In the genomic region with DNA sequence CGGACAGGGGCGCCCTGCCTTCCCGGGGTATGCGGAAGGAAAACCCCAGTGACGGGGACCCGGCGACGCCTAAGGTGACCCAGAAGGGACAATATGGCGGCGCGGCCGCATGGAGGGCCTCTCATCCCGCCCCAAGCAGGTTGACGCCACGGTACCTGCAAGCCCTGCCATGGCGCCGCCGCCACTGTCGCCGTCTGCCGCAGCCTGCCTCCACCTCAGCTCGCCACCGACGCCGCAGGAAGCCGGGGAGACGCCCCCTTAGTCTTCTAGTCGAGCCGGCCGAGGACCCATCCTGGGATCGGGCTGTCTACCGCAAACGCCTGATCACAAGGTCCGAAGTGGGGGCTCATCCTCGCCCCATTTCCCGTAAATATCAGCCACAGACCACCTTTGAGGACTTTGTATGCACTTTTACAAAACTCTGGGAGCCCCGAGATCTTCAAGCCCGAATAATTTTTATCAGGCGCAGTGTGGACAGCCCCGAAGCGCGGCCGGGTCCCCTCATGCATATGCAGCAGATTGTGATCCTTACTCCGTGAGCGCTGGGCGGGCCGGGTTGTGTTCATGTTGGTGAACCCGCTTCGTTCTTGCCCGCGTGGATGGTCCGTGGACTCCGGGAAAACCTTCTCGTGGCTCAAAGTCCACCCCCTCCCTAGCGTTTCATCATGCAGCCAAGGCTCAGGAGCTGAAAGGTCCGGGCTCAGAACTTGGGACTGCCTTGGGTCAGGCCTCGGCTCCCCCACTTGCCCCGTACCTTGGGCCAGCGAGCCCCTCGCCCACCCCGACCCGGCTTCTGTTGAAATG, we compare ENCODE assay signal across 8 cellular contexts. TPM values are rescaled to one million over a fixed set of nuclear protein-coding genes. Genes with fewer than 3 reads are reported as not detected.
DNase-seq lines count a peak whose midpoint lies in the region; ATAC-seq and TF ChIP-seq lines count a peak whose summit lies in the region.

A gene with protein sequence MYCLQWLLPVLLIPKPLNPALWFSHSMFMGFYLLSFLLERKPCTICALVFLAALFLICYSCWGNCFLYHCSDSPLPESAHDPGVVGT (minus strand): TSS at position 239 of the 804 bp plus-strand sequence. CDS start 8,702 bp downstream, outside the sequence.

- under 1% methylated on average over 62 of the region's 62 CpGs for WGBS in right cardiac atrium

- DNase-seq in GM13976 (ENCODE audit: low spot score), result peak; percentile 98
- DNase-seq in NCI-H2029 (lab: John Stamatoyannopoulos, UW), result peak; percentile 82
- peak; percentile 91 for DNase-seq in T-helper 22 cell (ENCODE audit: low read depth)
- peak; percentile 59 to 94 for DNase-seq in ascending aorta (ENCODE audit: low spot score in 2 of 2)
- DNase-seq in right cardiac atrium, result peak; percentile 93 to 97 (median 95)
- peak; percentile 88 to 91 for DNase-seq in uterus

- ATAC-seq in HG02938 (IDR thresholded peaks at IDR 0.05; ENCODE audit: unreplicated experiment) (peak; percentile 68), right cardiac atrium (peak; percentile 92 to 94)

- intact Hi-C loops in ascending aorta (cut with DNase I) (loop anchor here (5.0 kb wide), 1 partner anchor 131 kb away; no protein-coding TSS in a partner anchor), right cardiac atrium (cut with DNase I) (loop anchor here in 2 of 4 donors (5.0 to 10.0 kb wide), 2 partner anchors 143 to 246 kb away; no protein-coding TSS in a partner anchor), uterus (cut with DNase I; ENCODE audit: low total_unique reads) (loop anchor here (5.0 to 10.0 kb wide), 2 partner anchors 143 to 256 kb away; no protein-coding TSS in a partner anchor)

- no peak for TF ChIP-seq CTCF in GM13976 (IDR thresholded peaks at IDR 0.05; ENCODE audit: borderline replicate concordance, control extremely low read depth, extremely low read depth, insufficient read depth, missing control alignments)
- TF ChIP-seq CTCF in ascending aorta (IDR thresholded peaks at IDR 0.05), result no peak
- peak in 1 of 4 experiments; percentile 5 for TF ChIP-seq CTCF in uterus (IDR thresholded peaks at IDR 0.05)

- H3K36me3 ChIP-seq in ascending aorta (no peaks in the 10 kb centered on the region), rectal smooth muscle tissue (ENCODE audit: control insufficient read depth, insufficient read depth, low read length) (no peaks in the 10 kb centered on the region), uterus (no peaks in the 10 kb centered on the region)

- H3K27me3 ChIP-seq in ascending aorta (no peaks in the 10 kb centered on the region), right cardiac atrium (ENCODE audit: control insufficient read depth, insufficient read depth) (no peaks in the 10 kb centered on the region), rectal smooth muscle tissue (ENCODE audit: control insufficient read depth, insufficient read depth, low read length) (no peaks in the 10 kb centered on the region), uterus (no peaks in the 10 kb centered on the region)

- H3K4me3 ChIP-seq in ascending aorta, result peak within 1 kb of the TSS; percentile 96
- peak within 1 kb of the TSS; percentile 84 for H3K4me3 ChIP-seq in right cardiac atrium (ENCODE audit: low read length)
- peak within 1 kb of the TSS; percentile 91 for H3K4me3 ChIP-seq in rectal smooth muscle tissue (ENCODE audit: low read length)
- peak within 1 kb of the TSS; percentile 89 to 99 for H3K4me3 ChIP-seq in uterus

- no peaks in the 10 kb centered on the region for H3K9me3 ChIP-seq in ascending aorta
- no peaks in the 10 kb centered on the region for H3K9me3 ChIP-seq in right cardiac atrium (ENCODE audit: control insufficient read depth, low read length)
- H3K9me3 ChIP-seq in uterus, result no peaks in the 10 kb centered on the region

- H3K9ac ChIP-seq in rectal smooth muscle tissue (ENCODE audit: low read length), result peak within 1 kb of the TSS; percentile 72

- peak in 1 of 2 donors; percentile 67 for TF ChIP-seq POLR2A in uterus (IDR thresholded peaks at IDR 0.05)

- H3K4me1 ChIP-seq in ascending aorta (peaks cover 0 to 9% of the 10 kb centered on the region in 2 donors), right cardiac atrium (ENCODE audit: control insufficient read depth, insufficient read depth, low read length) (peaks cover 24% of the 10 kb centered on the region), rectal smooth muscle tissue (ENCODE audit: control insufficient read depth, insufficient read depth, low read length) (peaks cover 24% of the 10 kb centered on the region), uterus (peaks cover 0 to 4% of the 10 kb centered on the region in 2 donors)

- H3K27ac ChIP-seq in ascending aorta, result peak within 1 kb of the TSS; percentile 86 to 97
- H3K27ac ChIP-seq in right cardiac atrium (ENCODE audit: low read length), result peak within 1 kb of the TSS; percentile 94
- peak within 1 kb of the TSS; percentile 99 for H3K27ac ChIP-seq in rectal smooth muscle tissue (ENCODE audit: low read depth, low read length)
- H3K27ac ChIP-seq in uterus, result peak within 1 kb of the TSS; percentile 92 to 98

- in situ Hi-C loops in GM13976 (cut with MboI; ENCODE audit: low sequenced_read_pairs, unreplicated experiment), result loop anchor here (5.0 kb wide), 1 partner anchor 261 kb away; no protein-coding TSS in a partner anchor

RNA-seq across cellular contexts. Expression of the gene that starts here (rescaled TPM):
- 43.9 TPM for total RNA-seq in ascending aorta
- total RNA-seq in right cardiac atrium, result 100 to 1,000 TPM in 1 of 4 donors, 10 to 100 TPM in 3; 87.4 to 103 (median 93.3) TPM
- 97.9 TPM for polyA plus RNA-seq in right cardiac atrium
- total RNA-seq in uterus, result 10 to 100 TPM; 16.4 to 62.9 (median 37.7) TPM

Comparison
In these comparisons a context has a peak if more than half of its experiments do, and no peak if none do; other contexts are left out.
1. Peak in every context shown above with its lines: DNase-seq, ATAC-seq, H3K4me3 ChIP-seq and H3K27ac ChIP-seq.